In genomic region chr22:38519453-38520250, GRCh38 we compare ENCODE assay signal across 26 cellular contexts. TPM values are rescaled to one million over a fixed set of nuclear protein-coding genes. Genes with fewer than 3 reads are reported as not detected.
"Had no signal": no experiment of that assay in that cellular context is flagged by ENCODE, and none has a peak within 500 bp of the region (broad histone marks: within the 10 kb centered on the region; RNA-seq: fewer than 3 reads in every experiment).

No MANE protein-coding gene starts in this region.

- H3K4me3 ChIP-seq: neural progenitor cell, pancreas, prostate gland, right lobe of liver, sigmoid colon, stomach, thoracic aorta, thyroid gland, tibial nerve, upper lobe of left lung, vagina had no signal

- H3K9ac ChIP-seq: neural progenitor cell had no signal

- H3K4me1 ChIP-seq: neural progenitor cell, pancreas, prostate gland, right lobe of liver, sigmoid colon, stomach, thyroid gland, tibial nerve, upper lobe of left lung, vagina had no signal

- H3K4me3 Mint-ChIP-seq: natural killer cell; nephron; neural progenitor cell; stimulated activated effector memory CD8-positive, alpha-beta T cell treated with anti-CD3 and anti-CD28 coated beads, Interleukin-12 subunit alpha, Interleukin-12 subunit beta, amount 100 ng/mL, for 72 hours; stimulated activated naive B cell treated with anti-CD40 and anti-IgM and Interleukin-4, amounts not matched to agents 10 μg/mL and 1 μg/mL and 100 μg/mL, for 72 hours; stimulated activated naive CD8-positive, alpha-beta T cell treated with anti-CD3 and anti-CD28 coated beads, Interleukin-15, Interleukin-2, amounts not matched to agents 100 ng/mL and 50 ng/mL, for 24 hours had no signal

- H3K4me2 ChIP-seq: neural progenitor cell had no signal

- DNase-seq: natural killer cell; occipital lobe; pancreas; right cardiac atrium; right lobe of liver; sigmoid colon; small intestine; stimulated activated CD4-positive, alpha-beta T cell treated with anti-CD3 and anti-CD28 coated beads, Interleukin-15, amount 100 ng/mL, for 24 hours; stimulated activated CD4-positive, alpha-beta T cell treated with anti-CD3 and anti-CD28 coated beads, Interleukin-2, amount 100 ng/mL, for 24 hours; stimulated activated CD4-positive, alpha-beta T cell treated with anti-CD3 and anti-CD28 coated beads, Interleukin-2, amount 100 ng/mL, for 48 hours; stimulated activated CD4-positive, alpha-beta T cell treated with anti-CD3 and anti-CD28 coated beads, Interleukin-4, amount 100 ng/mL, for 24 hours; stimulated activated naive B cell treated with anti-CD40 and anti-IgM and Interleukin-4, amounts not matched to agents 10 μg/mL and 1 μg/mL and 100 μg/mL, for 72 hours; stimulated activated naive CD4-positive, alpha-beta T cell treated with Interleukin-2 at 50 U/mL for 16 hours; stomach; thyroid gland; trophoblast cell; upper lobe of left lung had no signal

- H3K27ac ChIP-seq: neural progenitor cell, pancreas, prostate gland, right lobe of liver, sigmoid colon, stomach, thoracic aorta, thyroid gland, tibial nerve, upper lobe of left lung, vagina had no signal

- H3K4me1 Mint-ChIP-seq: natural killer cell; nephron; neural progenitor cell; stimulated activated effector memory CD8-positive, alpha-beta T cell treated with anti-CD3 and anti-CD28 coated beads, Interleukin-12 subunit alpha, Interleukin-12 subunit beta, amount 100 ng/mL, for 72 hours had no signal

- H3K27ac Mint-ChIP-seq: natural killer cell; nephron; neural progenitor cell; stimulated activated effector memory CD8-positive, alpha-beta T cell treated with anti-CD3 and anti-CD28 coated beads, Interleukin-12 subunit alpha, Interleukin-12 subunit beta, amount 100 ng/mL, for 72 hours; stimulated activated naive B cell treated with anti-CD40 and anti-IgM and Interleukin-4, amounts not matched to agents 10 μg/mL and 1 μg/mL and 100 μg/mL, for 72 hours; stimulated activated naive CD8-positive, alpha-beta T cell treated with anti-CD3 and anti-CD28 coated beads, Interleukin-15, Interleukin-2, amounts not matched to agents 100 ng/mL and 50 ng/mL, for 24 hours had no signal

- H3K36me3 ChIP-seq: neural progenitor cell, pancreas, prostate gland, right lobe of liver, sigmoid colon, stomach, thoracic aorta, thyroid gland, tibial nerve, upper lobe of left lung, vagina had no signal

- H3K9me3 ChIP-seq: pancreas, prostate gland, right lobe of liver, sigmoid colon, stomach, thoracic aorta, thyroid gland, tibial nerve, upper lobe of left lung, vagina had no signal

- H3K9me3 Mint-ChIP-seq: natural killer cell; nephron; neural progenitor cell; stimulated activated effector memory CD8-positive, alpha-beta T cell treated with anti-CD3 and anti-CD28 coated beads, Interleukin-12 subunit alpha, Interleukin-12 subunit beta, amount 100 ng/mL, for 72 hours; stimulated activated naive B cell treated with anti-CD40 and anti-IgM and Interleukin-4, amounts not matched to agents 10 μg/mL and 1 μg/mL and 100 μg/mL, for 72 hours; stimulated activated naive CD8-positive, alpha-beta T cell treated with anti-CD3 and anti-CD28 coated beads, Interleukin-15, Interleukin-2, amounts not matched to agents 100 ng/mL and 50 ng/mL, for 24 hours had no signal

- H3K27me3 ChIP-seq: neural progenitor cell, pancreas, right lobe of liver, thyroid gland, tibial nerve, upper lobe of left lung, vagina had no signal

- H3K36me3 Mint-ChIP-seq: natural killer cell; neural progenitor cell; stimulated activated effector memory CD8-positive, alpha-beta T cell treated with anti-CD3 and anti-CD28 coated beads, Interleukin-12 subunit alpha, Interleukin-12 subunit beta, amount 100 ng/mL, for 72 hours; stimulated activated naive B cell treated with anti-CD40 and anti-IgM and Interleukin-4, amounts not matched to agents 10 μg/mL and 1 μg/mL and 100 μg/mL, for 72 hours had no signal

RNA-seq across cellular contexts. Expression of gene DMC1, which starts 50.3 kb away (rescaled TPM):
- polyA plus RNA-seq: neural cell had no signal

RNA-seq across cellular contexts. Expression of gene KDELR3, which starts 51.8 kb away (rescaled TPM):
- polyA plus RNA-seq: neural cell had no signal
